Comparison of ENCODE assay signal across 26 cellular contexts in genomic region chr3:31973837-31974236, GRCh38. TPM values are rescaled to one million over a fixed set of nuclear protein-coding genes. Genes with fewer than 3 reads are reported as not detected.
DNase-seq lines count a peak whose midpoint lies in the region; ATAC-seq and TF ChIP-seq lines count a peak whose summit lies in the region.
"Had no signal": no experiment of that assay in that cellular context is flagged by ENCODE, and none has a peak within 500 bp of the region (broad histone marks: within the 10 kb centered on the region; RNA-seq: fewer than 3 reads in every experiment).

No MANE protein-coding gene starts in this region.

- H3K36me3 ChIP-seq in IMR-90 (ENCODE audit: control insufficient read depth, insufficient read depth, low read length), result no peaks in the 10 kb centered on the region
- H3K36me3 ChIP-seq in OCI-LY7 (ENCODE audit: insufficient read depth, low read length), result peaks cover 51% of the 10 kb centered on the region
- no peaks in the 10 kb centered on the region for H3K36me3 ChIP-seq in skeletal muscle tissue (ENCODE audit: control insufficient read depth in 3 of 3, insufficient read depth in 3 of 3, low read length in 3 of 3)
- H3K36me3 ChIP-seq in suprapubic skin, result no peaks in the 10 kb centered on the region
- H3K36me3 ChIP-seq: HAP-1 had no signal

- peak overlapping the region; percentile 21 for H2BK5ac ChIP-seq in IMR-90 (ENCODE audit: low read depth, low read length, poor library complexity, severe bottlenecking)

- no peak overlapping the region for H3K56ac ChIP-seq in IMR-90 (ENCODE audit: extremely low read depth, insufficient read depth, low read length)

- POLR2A ChIA-PET in IMR-90 (lab: Charles Lee; ENCODE audit: unreplicated experiment) (no interaction called here), OCI-LY7 (lab: Charles Lee) (interaction anchor here (0.5 to 6.7 kb wide), 10 partner anchors 9 to 104 kb away, joined by 3 to 58 read pairs (median 5); no protein-coding TSS in a partner anchor)

- H2BK15ac ChIP-seq in IMR-90 (ENCODE audit: low read depth, low read length), result no peak overlapping the region

- no peak overlapping the region for H2AFZ ChIP-seq in IMR-90 (replicated peaks; ENCODE audit: low read length, poor library complexity)
- no peak overlapping the region for H2AFZ ChIP-seq in OCI-LY7 (ENCODE audit: low read length)

- H2BK20ac ChIP-seq in IMR-90 (ENCODE audit: low read depth, low read length), result peak overlapping the region; percentile 43

- H3K36me3 Mint-ChIP-seq in activated naive CD8-positive, alpha-beta T cell treated with anti-CD3 and anti-CD28 coated beads for 36 hours, result peaks cover 13% of the 10 kb centered on the region
- H3K36me3 Mint-ChIP-seq: CD14-positive monocyte; CD8-positive, alpha-beta memory T cell had no signal

- TF ChIP-seq CTCF in IMR-90 (conservative IDR thresholded peaks at IDR 0.05; ENCODE audit: low read depth, low read length), result no peak
- TF ChIP-seq CTCF in OCI-LY7 (conservative IDR thresholded peaks at IDR 0.05; ENCODE audit: low read length), result no peak; the same call in 1 of the 2 replicates
- no peak for TF ChIP-seq CTCF in fibroblast of villous mesenchyme (IDR thresholded peaks at IDR 0.05; ENCODE audit: insufficient read depth, low read depth, low read length)
- no peak for TF ChIP-seq CTCF in suprapubic skin (IDR thresholded peaks at IDR 0.05)

- intact Hi-C loops in IMR-90 (cut with micrococcal nuclease), result no loop called here
- intact Hi-C loops in OCI-LY7 (cut with micrococcal nuclease; ENCODE audit: unreplicated experiment), result no loop called here

- TF ChIP-seq EP300 in suprapubic skin (IDR thresholded peaks at IDR 0.05), result no peak

- H3K9me3 Mint-ChIP-seq in activated naive CD8-positive, alpha-beta T cell treated with anti-CD3 and anti-CD28 coated beads for 36 hours, result peaks cover 1% of the 10 kb centered on the region
- H3K9me3 Mint-ChIP-seq: CD8-positive, alpha-beta memory T cell had no signal

- H3K27ac Mint-ChIP-seq in activated naive CD8-positive, alpha-beta T cell treated with anti-CD3 and anti-CD28 coated beads for 36 hours, result no peak overlapping the region
- H3K27ac Mint-ChIP-seq: CD14-positive monocyte; CD8-positive, alpha-beta memory T cell had no signal

- H2BK120ac ChIP-seq in IMR-90 (ENCODE audit: low read depth, low read length), result peak overlapping the region; percentile 53; the same call in 1 of the 2 replicates

- H3K27ac ChIP-seq in IMR-90 (ENCODE audit: insufficient read depth, low read length), result no peak overlapping the region
- peak overlapping the region; percentile 88 for H3K27ac ChIP-seq in OCI-LY7 (ENCODE audit: low read depth, low read length, poor library complexity, severe bottlenecking)
- peak overlapping the region; percentile 16 for H3K27ac ChIP-seq in skeletal muscle tissue (ENCODE audit: low read depth, low read length)
- no peak overlapping the region for H3K27ac ChIP-seq in suprapubic skin
- H3K27ac ChIP-seq: HL-60, SK-N-MC had no signal

- no peak overlapping the region for H3K4ac ChIP-seq in IMR-90 (ENCODE audit: low read depth, low read length)

- peaks cover 7% of the 10 kb centered on the region for H3K9me1 ChIP-seq in IMR-90 (ENCODE audit: insufficient read depth, low read length)

- H3K9me3 ChIP-seq in IMR-90 (ENCODE audit: control insufficient read depth, insufficient read depth, low read length), result no peaks in the 10 kb centered on the region
- H3K9me3 ChIP-seq in OCI-LY7 (ENCODE audit: low read length), result peaks cover 7% of the 10 kb centered on the region; the same call in 1 of the 2 replicates
- no peaks in the 10 kb centered on the region for H3K9me3 ChIP-seq in skeletal muscle tissue (ENCODE audit: control insufficient read depth in 3 of 3, low read length in 3 of 3)
- H3K9me3 ChIP-seq in suprapubic skin, result no peaks in the 10 kb centered on the region
- H3K9me3 ChIP-seq: HAP-1 had no signal

- H3K79me1 ChIP-seq in IMR-90 (ENCODE audit: low read depth in 1 of 2, low read length in 2 of 2), result peaks cover 15 to 38% of the 10 kb centered on the region in 2 experiments; a peak in 3 of 4 replicates

- H3K9me2 ChIP-seq in OCI-LY7 (ENCODE audit: insufficient read depth, low read length), result no peaks in the 10 kb centered on the region

- H3K4me1 ChIP-seq in IMR-90 (ENCODE audit: control insufficient read depth, insufficient read depth, low read length), result peaks cover 7% of the 10 kb centered on the region
- peaks cover 100% of the 10 kb centered on the region for H3K4me1 ChIP-seq in OCI-LY7 (ENCODE audit: insufficient read depth, low read length, poor library complexity, severe bottlenecking)
- peaks cover 7 to 10% (median 8%) of the 10 kb centered on the region in 3 donors for H3K4me1 ChIP-seq in skeletal muscle tissue (ENCODE audit: control insufficient read depth in 3 of 3, insufficient read depth in 3 of 3, low read length in 3 of 3)
- peaks cover 3% of the 10 kb centered on the region for H3K4me1 ChIP-seq in suprapubic skin

- peak overlapping the region; percentile 94; the same call in 1 of the 2 replicates for H3K18ac ChIP-seq in IMR-90 (ENCODE audit: low read depth, low read length)

- H4K91ac ChIP-seq in IMR-90 (ENCODE audit: insufficient read depth, low read depth, low read length), result no peak overlapping the region

- H3K4me3 Mint-ChIP-seq in activated naive CD8-positive, alpha-beta T cell treated with anti-CD3 and anti-CD28 coated beads for 36 hours, result no peak overlapping the region
- H3K4me3 Mint-ChIP-seq: CD14-positive monocyte; CD8-positive, alpha-beta memory T cell had no signal

- no peak overlapping the region for H2AK9ac ChIP-seq in IMR-90 (replicated peaks; ENCODE audit: low read depth, low read length, poor library complexity)

- H3K4me3 ChIP-seq in IMR-90 (ENCODE audit: insufficient read depth, low read depth, low read length) (no peak overlapping the region), OCI-LY7 (ENCODE audit: low read depth, low read length, poor library complexity, severe bottlenecking) (peak overlapping the region; percentile 91), fibroblast of villous mesenchyme (ENCODE audit: low read depth, low read length) (peak overlapping the region; percentile 14), skeletal muscle tissue (ENCODE audit: low read length in 3 of 3) (no peak overlapping the region), suprapubic skin (no peak overlapping the region)
- H3K4me3 ChIP-seq: HAP-1, K562, SK-N-MC had no signal

- dilution Hi-C loops in IMR-90 (cut with HindIII; ENCODE audit: low sequenced_read_pairs, unreplicated experiment), result no loop called here

- TF ChIP-seq RAD21 in IMR-90 (IDR thresholded peaks at IDR 0.05; ENCODE audit: low read length), result no peak

- no peak overlapping the region for H4K8ac ChIP-seq in IMR-90 (ENCODE audit: low read depth in 2 of 2, low read length in 2 of 2)

- BruUV-seq in IMR-90 (replicated peaks; lab: Mats Ljungman, UMichigan) (no TSS peak), OCI-LY7 (replicated peaks; lab: Mats Ljungman, UMichigan) (no TSS peak)

- peak overlapping the region; percentile 63; the same call in 1 of the 2 replicates for H2AK5ac ChIP-seq in IMR-90 (ENCODE audit: low read depth, low read length)

- H4K20me1 ChIP-seq in IMR-90 (ENCODE audit: insufficient read depth, low read length) (peaks cover 4% of the 10 kb centered on the region; the same call in 1 of the 2 replicates), OCI-LY7 (ENCODE audit: insufficient read depth, low read length) (no peaks in the 10 kb centered on the region)

- no peaks in the 10 kb centered on the region for H3K27me3 ChIP-seq in IMR-90 (ENCODE audit: control insufficient read depth, insufficient read depth, low read length)
- H3K27me3 ChIP-seq in skeletal muscle tissue (ENCODE audit: control insufficient read depth in 3 of 3, insufficient read depth in 3 of 3, low read length in 3 of 3), result peaks cover 0 to 4% (median 0%) of the 10 kb centered on the region in 3 donors
- H3K27me3 ChIP-seq in suprapubic skin, result no peaks in the 10 kb centered on the region

- H4K5ac ChIP-seq in IMR-90 (ENCODE audit: low read depth, low read length), result peak overlapping the region; percentile 64; the same call in 1 of the 2 replicates

- H3K79me2 ChIP-seq in OCI-LY7 (ENCODE audit: insufficient read depth, low read depth, low read length), result peaks cover 100% of the 10 kb centered on the region

- in situ Hi-C loops in IMR-90 (cut with MboI; ENCODE audit: low sequenced_read_pairs), result no loop called here

- no CpG with 5 or more reads among the region's 5 CpGs for whole genome bisulfite sequencing in IMR-90 (ENCODE audit: extremely low coverage in 2 of 2, insufficient read length in 1 of 2), 2 experiments
- 94% methylated on average over 5 of the region's 5 CpGs for WGBS in suprapubic skin

- CTCF ChIA-PET in IMR-90 (lab: Yijun Ruan, JAX) (no interaction called here), OCI-LY7 (lab: Charles Lee; ENCODE audit: unreplicated experiment) (interaction anchor here (1.1 to 1.5 kb wide), 3 partner anchors 12 to 438 kb away, joined by 3 to 5 read pairs (median 4); no protein-coding TSS in a partner anchor)

- no peak for DNase-seq in IMR-90
- DNase-seq in OCI-LY7 (ENCODE audit: low spot score), result no peak
- peak; percentile 49 for DNase-seq in fibroblast of villous mesenchyme (ENCODE audit: low read depth)
- DNase-seq in inferior parietal cortex (ENCODE audit: extremely low spot score), result no peak
- DNase-seq in suprapubic skin (ENCODE audit: low spot score in 2 of 2), result no peak
- DNase-seq in NCI-H774 (lab: John Stamatoyannopoulos, UW), result no peak
- DNase-seq in activated naive CD8-positive, alpha-beta T cell treated with anti-CD3 and anti-CD28 coated beads for 36 hours, result no peak
- DNase-seq: CD8-positive, alpha-beta memory T cell; DMS 273 treated with DMSO at 0.1 percent for 48 hours; DMS79; GF-D8; GOT3; MM.1S; NCI-H2029; NCI-H446; NCI-H524 treated with DMSO at 0.1 percent for 48 hours; NCI-H82; NK-92 treated with Interleukin-12 subunit alpha and Interleukin-12 subunit beta, amount 100 ng/mL, for 24 hours; SIG-M5 had no signal

- H3K4me1 Mint-ChIP-seq in activated naive CD8-positive, alpha-beta T cell treated with anti-CD3 and anti-CD28 coated beads for 36 hours, result peaks cover 14% of the 10 kb centered on the region
- H3K4me1 Mint-ChIP-seq: CD14-positive monocyte; CD8-positive, alpha-beta memory T cell had no signal

- no peak overlapping the region for H3K23ac ChIP-seq in IMR-90 (ENCODE audit: low read depth, low read length)

- H3K14ac ChIP-seq in IMR-90 (replicated peaks; ENCODE audit: low read depth, low read length), result no peak overlapping the region

- H3K9ac ChIP-seq in IMR-90 (ENCODE audit: low read depth, low read length), result no peak overlapping the region
- no peak overlapping the region for H3K9ac ChIP-seq in skeletal muscle tissue (ENCODE audit: low read depth in 1 of 3, low read length in 3 of 3)

- ATAC-seq in IMR-90 (ENCODE audit: low read depth), result no peak
- ATAC-seq: K562 had no signal

- no peak for TF ChIP-seq POLR2A in IMR-90 (IDR thresholded peaks at IDR 0.05; ENCODE audit: low read depth, low read length)
- no peak for TF ChIP-seq POLR2A in suprapubic skin (IDR thresholded peaks at IDR 0.05)

- peaks cover 32% of the 10 kb centered on the region for H3K27me3 Mint-ChIP-seq in activated naive CD8-positive, alpha-beta T cell treated with anti-CD3 and anti-CD28 coated beads for 36 hours

- H3K4me2 ChIP-seq in IMR-90 (ENCODE audit: low read depth, low read length) (peak overlapping the region; percentile 57; the same call in 1 of the 2 replicates), OCI-LY7 (ENCODE audit: low read length) (peak overlapping the region; percentile 98)

RNA-seq across cellular contexts. Expression of gene OSBPL10, which starts 7.2 kb away (rescaled TPM):
- 7.2 and 9.5 TPM in 2 replicates for total RNA-seq in IMR-90 (2012; rRNA removed)
- polyA plus RNA-seq in IMR-90 (2012; rRNA removed), result 8.0 and 10.1 TPM in 2 replicates
- 2.9 and 5.3 TPM in 2 replicates for polyA plus RNA-seq in IMR-90 (2012; cell fraction: cytosol; rRNA removed)
- polyA plus RNA-seq in IMR-90 (2012; cell fraction: nucleus; rRNA removed; ENCODE audit: low replicate concordance), result 8.0 and 8.7 TPM in 2 replicates
- 58.4 and 65.7 TPM in 2 replicates for total RNA-seq in OCI-LY7 (2014; rRNA removed; shearing (Covaris generic))
- 157 and 170 TPM in 2 replicates for total RNA-seq in OCI-LY7 (2022)
- total RNA-seq in fibroblast of villous mesenchyme, result 7.3 and 16.8 TPM in 2 replicates
- 6.8 TPM for total RNA-seq in skeletal muscle tissue
- 10 to 100 TPM; 12.5 to 38.3 (median 22.7) TPM for total RNA-seq in suprapubic skin
- total RNA-seq in activated naive CD8-positive, alpha-beta T cell treated with anti-CD3 and anti-CD28 coated beads for 36 hours, result 1 to 10 TPM; 5.4 to 5.5 TPM
- polyA plus RNA-seq: CD14-positive monocyte had no signal

RNA-seq across cellular contexts. Expression of gene ZNF860, which starts 7.7 kb away (rescaled TPM):
- total RNA-seq in IMR-90 (2012; rRNA removed) (0.18 and 0.56 TPM in 2 replicates), OCI-LY7 (2022) (22.2 and 24.2 TPM in 2 replicates), fibroblast of villous mesenchyme (0.86 and 0.97 TPM in 2 replicates), skeletal muscle tissue (under 0.01 TPM), suprapubic skin (1 to 10 TPM; 1.2 to 3.4 (median 1.7) TPM)
- polyA plus RNA-seq in IMR-90 (2012; rRNA removed), result 0.07 and 0.26 TPM in 2 replicates
- 0.03 and 0.12 TPM in 2 replicates for polyA plus RNA-seq in IMR-90 (2012; cell fraction: cytosol; rRNA removed)
- 0.11 and 0.40 TPM in 2 replicates for polyA plus RNA-seq in IMR-90 (2012; cell fraction: nucleus; rRNA removed; ENCODE audit: low replicate concordance)
- 13.8 and 20.3 TPM in 2 replicates for total RNA-seq in OCI-LY7 (2014; rRNA removed; shearing (Covaris generic))
- total RNA-seq in activated naive CD8-positive, alpha-beta T cell treated with anti-CD3 and anti-CD28 coated beads for 36 hours, result under 1 TPM; 0.34 to 0.37 TPM
- total RNA-seq: A673, K562 had no signal
- polyA plus RNA-seq: CD14-positive monocyte; CD8-positive, alpha-beta memory T cell; K562 had no signal

Comparison
In these comparisons a context has a peak if more than half of its experiments do, and no peak if none do; other contexts are left out.
1. H3K27ac ChIP-seq: peak in OCI-LY7 (single experiment) and skeletal muscle tissue (single experiment); none in IMR-90 (single experiment) and suprapubic skin (single experiment).
2. H3K4me3 ChIP-seq: peak in OCI-LY7 (single experiment) and fibroblast of villous mesenchyme (single experiment); none in IMR-90 (single experiment), skeletal muscle tissue (0 of 3) and suprapubic skin (single experiment).